Comparison of ENCODE assay signal across 12 cellular contexts in genomic region chr19:15964231-15964630, GRCh38. TPM values are rescaled to one million over a fixed set of nuclear protein-coding genes. Genes with fewer than 3 reads are reported as not detected.
"Had no signal": no experiment of that assay in that cellular context is flagged by ENCODE, and none has a peak within 500 bp of the region (broad histone marks: within the 10 kb centered on the region; RNA-seq: fewer than 3 reads in every experiment).

No MANE protein-coding gene starts in this region.

- H3K9me3 ChIP-seq: HAP-1 had no signal

- H3K27ac ChIP-seq: GM23248 had no signal

- H3K4me3 ChIP-seq: GM23248, GM23338, HAP-1 had no signal

- H3K36me3 ChIP-seq: HAP-1 had no signal

- DNase-seq: GOT3, H7, H9, HCEC 1CT, HFFc6 had no signal

- H3K4me1 Mint-ChIP-seq: GM23338, H9 had no signal

- FAIRE-seq: H1, H54 had no signal

- ATAC-seq: GM23338, HCT116 had no signal

- H3K4me3 Mint-ChIP-seq: GM23338, HFFc6 had no signal

- H3K4me1 ChIP-seq: HAP-1 had no signal

- H3K27ac Mint-ChIP-seq: GM23338, H9, HFFc6 had no signal

RNA-seq across cellular contexts. Expression of gene OR10H4, which starts 15.4 kb away (rescaled TPM):
- total RNA-seq: GM23248, GM23338, H1, H4, H7, H9, HFFc6 had no signal
- polyA plus RNA-seq: GM23248, GM23338, H1 had no signal

RNA-seq across cellular contexts. Expression of gene CYP4F11, which starts 29.9 kb away (rescaled TPM):
- total RNA-seq: GM23248, GM23338, H1, H7, H9, HFFc6 had no signal
- polyA plus RNA-seq: GM23248, GM23338, H1 had no signal
